Comparison of ENCODE assay signal across 8 cellular contexts in genomic region chr3:183253961-183254815, GRCh38. TPM values are rescaled to one million over a fixed set of nuclear protein-coding genes. Genes with fewer than 3 reads are reported as not detected.
DNase-seq lines count a peak whose midpoint lies in the region; ATAC-seq and TF ChIP-seq lines count a peak whose summit lies in the region.

No MANE protein-coding gene starts in this region.

- H3K4me3 ChIP-seq in CD4-positive, alpha-beta memory T cell (ENCODE audit: low read length in 2 of 2): peak overlapping the region in 1 of 2 donors; percentile 54
- H3K4me3 ChIP-seq in mucosa of stomach (ENCODE audit: low read length) (peak overlapping the region; percentile 97), upper lobe of right lung (peak overlapping the region; percentile 81)

- CTCF ChIA-PET in CD4-positive, alpha-beta memory T cell (lab: Charles Lee; ENCODE audit: partially characterized antibody): interaction anchor here (1.6 to 1.9 kb wide), 2 partner anchors 32 to 126 kb away, joined by 3 to 4 read pairs; no protein-coding TSS in a partner anchor

- no peak for TF ChIP-seq CTCF in upper lobe of right lung (IDR thresholded peaks at IDR 0.05)

- POLR2A ChIA-PET in CD4-positive, alpha-beta memory T cell (lab: Charles Lee; ENCODE audit: partially characterized antibody): no interaction called here

- peak in 3 of 5 donors; percentile 13 to 19 (median 14) for DNase-seq in CD4-positive, alpha-beta memory T cell
- DNase-seq in epithelial cell of prostate (ENCODE audit: low read depth, low spot score): no peak
- peak; percentile 83 for DNase-seq in upper lobe of right lung

- peaks cover 0 to 4% (median 0%) of the 10 kb centered on the region in 8 donors for H3K9me3 Mint-ChIP-seq in CD4-positive, alpha-beta memory T cell

- H3K27me3 Mint-ChIP-seq in CD4-positive, alpha-beta memory T cell: peaks cover 25 to 33% of the 10 kb centered on the region in 2 donors

- H3K36me3 ChIP-seq in CD4-positive, alpha-beta memory T cell (ENCODE audit: insufficient read depth, low read length): no peaks in the 10 kb centered on the region
- H3K36me3 ChIP-seq in mucosa of stomach (ENCODE audit: control insufficient read depth, insufficient read depth, low read length) (no peaks in the 10 kb centered on the region), upper lobe of right lung (no peaks in the 10 kb centered on the region)

- H3K4me1 Mint-ChIP-seq in CD4-positive, alpha-beta memory T cell: peaks cover 5 to 14% (median 9%) of the 10 kb centered on the region in 4 donors

- peaks cover 0 to 3% of the 10 kb centered on the region in 2 donors for H3K36me3 Mint-ChIP-seq in CD4-positive, alpha-beta memory T cell

- H3K4me3 Mint-ChIP-seq in CD4-positive, alpha-beta memory T cell: peak overlapping the region; percentile 77 to 86 (median 81)

- H3K27ac Mint-ChIP-seq in CD4-positive, alpha-beta memory T cell: peak overlapping the region in 2 of 7 donors; percentile 8 to 14

- intact Hi-C loops in CD4-positive, alpha-beta memory T cell (cut with micrococcal nuclease): no loop called here
- intact Hi-C loops in upper lobe of right lung (cut with DNase I): no loop called here

- H3K9me3 ChIP-seq in CD4-positive, alpha-beta memory T cell (ENCODE audit: control insufficient read depth in 1 of 2, low read length in 2 of 2): no peaks in the 10 kb centered on the region
- no peaks in the 10 kb centered on the region for H3K9me3 ChIP-seq in mucosa of stomach (ENCODE audit: control insufficient read depth, low read length)
- no peaks in the 10 kb centered on the region for H3K9me3 ChIP-seq in upper lobe of right lung

- no peak overlapping the region for H3K27ac ChIP-seq in CD4-positive, alpha-beta memory T cell (ENCODE audit: low read depth, low read length)
- H3K27ac ChIP-seq in epithelial cell of prostate (peak overlapping the region; percentile 87), upper lobe of right lung (peak overlapping the region; percentile 90)

- H3K9ac ChIP-seq in mucosa of stomach (ENCODE audit: low read length): peak overlapping the region; percentile 99

- peak; percentile 36 for ATAC-seq in HG02759 (IDR thresholded peaks at IDR 0.05; ENCODE audit: unreplicated experiment)
- ATAC-seq in activated CD4-positive, CD25-positive, alpha-beta regulatory T cell treated with anti-CD3 and anti-CD28 coated beads, Interleukin-2, amount 50 U/mL, for 24 hours: peak; percentile 10 to 37
- ATAC-seq in upper lobe of right lung: peak; percentile 72
- ATAC-seq in GM21381 (IDR thresholded peaks at IDR 0.05; ENCODE audit: unreplicated experiment): no peak
- ATAC-seq in GM18502 (IDR thresholded peaks at IDR 0.05; ENCODE audit: poor library complexity, unreplicated experiment): no peak

- H3K27me3 ChIP-seq in CD4-positive, alpha-beta memory T cell (ENCODE audit: insufficient read depth, low read length): no peaks in the 10 kb centered on the region
- no peaks in the 10 kb centered on the region for H3K27me3 ChIP-seq in mucosa of stomach (ENCODE audit: control insufficient read depth, insufficient read depth, low read length)
- no peaks in the 10 kb centered on the region for H3K27me3 ChIP-seq in upper lobe of right lung

- H3K4me1 ChIP-seq in CD4-positive, alpha-beta memory T cell (ENCODE audit: insufficient read depth, low read length): no peaks in the 10 kb centered on the region
- H3K4me1 ChIP-seq in mucosa of stomach (ENCODE audit: control insufficient read depth, insufficient read depth, low read length) (peaks cover 16% of the 10 kb centered on the region), upper lobe of right lung (peaks cover 6% of the 10 kb centered on the region)

RNA-seq across cellular contexts. Expression of gene B3GNT5, which starts 1.1 kb away (rescaled TPM):
- under 1 TPM; 0.25 to 0.41 TPM for total RNA-seq in CD4-positive, alpha-beta memory T cell
- under 1 TPM; 0.08 to 0.53 TPM for polyA plus RNA-seq in CD4-positive, alpha-beta memory T cell
- 31.0 TPM for total RNA-seq in upper lobe of right lung

Comparison
In these comparisons a context has a peak if more than half of its experiments do, and no peak if none do; other contexts are left out.
1. ATAC-seq: peak in HG02759 (single experiment), activated CD4-positive, CD25-positive, alpha-beta regulatory T cell treated with anti-CD3 and anti-CD28 coated beads, Interleukin-2, amount 50 U/mL, for 24 hours (2 of 2) and upper lobe of right lung (single experiment); none in GM21381 (single experiment) and GM18502 (single experiment).
2. RNA of gene B3GNT5, which starts 1.1 kb away (total RNA-seq): 31.0 TPM in upper lobe of right lung (single experiment); 0.25 to 0.41 TPM in CD4-positive, alpha-beta memory T cell; every median in the first group is over 10 times any median in the second.